ENCODE assay signal across 10 cellular contexts in genomic region chr10:103254113-103254512, GRCh38. TPM values are rescaled to one million over a fixed set of nuclear protein-coding genes. Genes with fewer than 3 reads are reported as not detected.
"Had no signal": no experiment of that assay in that cellular context is flagged by ENCODE, and none has a peak within 500 bp of the region (broad histone marks: within the 10 kb centered on the region; RNA-seq: fewer than 3 reads in every experiment).

No MANE protein-coding gene starts in this region.

- H2AFZ ChIP-seq: GM23338 had no signal

- H3K4me3 ChIP-seq: GM23338 had no signal

- H3K4me2 ChIP-seq: GM23338 had no signal

- H3K36me3 Mint-ChIP-seq: IgD-negative memory B cell had no signal

- H3K27ac ChIP-seq: HL-60 had no signal

- H3K27ac Mint-ChIP-seq: GM23338, IgD-negative memory B cell had no signal

- DNase-seq: H9, HCEC 1CT, Kasumi-1, KG1 had no signal

- H3K4me3 Mint-ChIP-seq: GM23338, H9, IgD-negative memory B cell had no signal

- H3K27me3 Mint-ChIP-seq: IgD-negative memory B cell had no signal

- H3K4me1 Mint-ChIP-seq: GM23338 had no signal

- ATAC-seq: GM23338, HepG2 had no signal

RNA-seq across cellular contexts. Expression of gene RPEL1, which starts 8.4 kb away (rescaled TPM):
- total RNA-seq: GM23338, H1, HT1080 had no signal
- polyA plus RNA-seq: GM23338, IgD-negative memory B cell had no signal

RNA-seq across cellular contexts. Expression of gene INA, which starts 22.8 kb away (rescaled TPM):
- total RNA-seq: HT1080 had no signal
- polyA plus RNA-seq: IgD-negative memory B cell had no signal
